ENCODE assay signal across 1 cellular context in the genomic region with DNA sequence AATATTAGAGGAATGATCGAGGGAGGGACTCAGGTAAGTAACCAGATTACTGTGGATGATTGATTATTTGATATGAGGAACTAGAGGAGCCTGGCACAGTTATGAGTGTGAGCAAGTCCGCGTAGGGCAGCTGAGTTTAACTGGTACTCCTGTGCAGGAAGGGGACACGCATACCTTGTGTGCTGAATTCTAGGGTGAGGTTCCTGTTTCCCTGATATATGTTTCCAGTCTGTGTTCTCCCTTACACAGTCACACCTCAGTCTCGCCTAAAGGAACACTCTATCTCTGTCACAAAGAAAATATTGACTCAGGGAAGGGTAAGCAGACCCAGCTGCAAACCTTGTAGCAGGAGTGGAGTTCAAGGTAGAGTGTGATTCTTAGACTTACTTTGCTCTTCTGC.
TF ChIP-seq lines count a peak whose summit lies in the region.

No MANE protein-coding gene starts in this region.

TF ChIP-seq in HepG2, 621 proteins besides CTCF, POLR2A, EP300 and RAD21 (continued from another document):
- TF ChIP-seq, protein P1, sequence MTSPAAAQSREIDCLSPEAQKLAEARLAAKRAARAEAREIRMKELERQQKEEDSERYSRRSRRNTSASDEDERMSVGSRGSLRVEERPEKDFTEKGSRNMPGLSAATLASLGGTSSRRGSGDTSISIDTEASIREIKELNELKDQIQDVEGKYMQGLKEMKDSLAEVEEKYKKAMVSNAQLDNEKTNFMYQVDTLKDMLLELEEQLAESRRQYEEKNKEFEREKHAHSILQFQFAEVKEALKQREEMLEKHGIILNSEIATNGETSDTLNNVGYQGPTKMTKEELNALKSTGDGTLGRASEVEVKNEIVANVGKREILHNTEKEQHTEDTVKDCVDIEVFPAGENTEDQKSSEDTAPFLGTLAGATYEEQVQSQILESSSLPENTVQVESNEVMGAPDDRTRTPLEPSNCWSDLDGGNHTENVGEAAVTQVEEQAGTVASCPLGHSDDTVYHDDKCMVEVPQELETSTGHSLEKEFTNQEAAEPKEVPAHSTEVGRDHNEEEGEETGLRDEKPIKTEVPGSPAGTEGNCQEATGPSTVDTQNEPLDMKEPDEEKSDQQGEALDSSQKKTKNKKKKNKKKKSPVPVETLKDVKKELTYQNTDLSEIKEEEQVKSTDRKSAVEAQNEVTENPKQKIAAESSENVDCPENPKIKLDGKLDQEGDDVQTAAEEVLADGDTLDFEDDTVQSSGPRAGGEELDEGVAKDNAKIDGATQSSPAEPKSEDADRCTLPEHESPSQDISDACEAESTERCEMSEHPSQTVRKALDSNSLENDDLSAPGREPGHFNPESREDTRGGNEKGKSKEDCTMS (CRISPR knock-in tag; conservative IDR thresholded peaks at IDR 0.05) = no peak
TF ChIP-seq in HepG2: peak in this region for 18.
